Comparison of ENCODE assay signal across 14 cellular contexts in genomic region chr2:43143756-43144155, GRCh38.
"Had no signal": no experiment of that assay in that cellular context is flagged by ENCODE, and none has a peak within 500 bp of the region (broad histone marks: within the 10 kb centered on the region; RNA-seq: fewer than 3 reads in every experiment).

No MANE protein-coding gene starts in this region.

- DNase-seq: activated CD4-positive, CD25-positive, alpha-beta regulatory T cell; activated gamma-delta T cell treated with Interleukin-2 at 50 U/mL for 16 hours; activated T-cell treated with anti-CD3 and anti-CD28 coated beads, Interleukin-2, amount 50 U/mL, for 4 hours; anterior cingulate cortex; endodermal cell; hypothalamus; nucleus accumbens; stimulated activated naive B cell treated with anti-CD40 and anti-IgM and Interleukin-4, amounts not matched to agents 10 μg/mL and 1 μg/mL and 100 μg/mL, for 72 hours; upper lobe of right lung had no signal

- H3K27me3 Mint-ChIP-seq: activated CD8-positive, alpha-beta memory T cell treated with anti-CD3 and anti-CD28 coated beads, Interleukin-2, amount 10 ng/mL, durations not matched to agents 7 days and 5 days; stimulated activated naive B cell treated with anti-CD40 and anti-IgM and Interleukin-4, amounts not matched to agents 10 μg/mL and 1 μg/mL and 100 μg/mL, for 72 hours had no signal

- H3K9me3 Mint-ChIP-seq: activated T-cell treated with anti-CD3 and anti-CD28 coated beads, Interleukin-2, amount 50 U/mL, for 4 hours had no signal

- H3K27ac Mint-ChIP-seq: endodermal cell; progenitor cell of endocrine pancreas; stimulated activated naive B cell treated with anti-CD40 and anti-IgM and Interleukin-4, amounts not matched to agents 10 μg/mL and 1 μg/mL and 100 μg/mL, for 72 hours had no signal

- H3K4me3 Mint-ChIP-seq: endodermal cell; stimulated activated naive B cell treated with anti-CD40 and anti-IgM and Interleukin-4, amounts not matched to agents 10 μg/mL and 1 μg/mL and 100 μg/mL, for 72 hours had no signal

- H3K36me3 ChIP-seq: right lobe of liver, suprapubic skin, upper lobe of right lung had no signal

- H3K27ac ChIP-seq: SK-N-MC, suprapubic skin, upper lobe of right lung had no signal

- H3K9me3 ChIP-seq: right lobe of liver, suprapubic skin, upper lobe of right lung had no signal

- H3K4me3 ChIP-seq: right lobe of liver, SK-N-MC, suprapubic skin, upper lobe of right lung had no signal

- H3K27me3 ChIP-seq: right lobe of liver, suprapubic skin, upper lobe of right lung had no signal

- H3K36me3 Mint-ChIP-seq: stimulated activated naive B cell treated with anti-CD40 and anti-IgM and Interleukin-4, amounts not matched to agents 10 μg/mL and 1 μg/mL and 100 μg/mL, for 72 hours had no signal
